ENCODE assay signal across 2 cellular contexts in genomic region chr18:58796205-58796604, GRCh38.
TF ChIP-seq lines count a peak whose summit lies in the region.

No MANE protein-coding gene starts in this region.

TF ChIP-seq in H1, 55 proteins besides CTCF, POLR2A, EP300 and RAD21:
- TF ChIP-seq ATF3 (IDR thresholded peaks at IDR 0.05; ENCODE audit: insufficient read depth, low read depth, low read length) = no peak
- TF ChIP-seq BACH1 (IDR thresholded peaks at IDR 0.05; ENCODE audit: low read length) = no peak
- TF ChIP-seq CEBPB (IDR thresholded peaks at IDR 0.05; ENCODE audit: low read depth, low read length) = no peak
- no peak for TF ChIP-seq KDM1A (IDR thresholded peaks at IDR 0.05; ENCODE audit: borderline replicate concordance, low read length)
- no peak for TF ChIP-seq CHD7 (IDR thresholded peaks at IDR 0.05; ENCODE audit: insufficient replicate concordance, low read length)

TF ChIP-seq in SK-N-SH treated with all-trans-retinoic acid at 6 μM for 48 hours, 23 proteins besides CTCF, POLR2A, EP300 and RAD21:
- TF ChIP-seq ESRRG (CRISPR knock-in tag; IDR thresholded peaks at IDR 0.05) (no peak), ZNF70 (CRISPR knock-in tag; IDR thresholded peaks at IDR 0.05) (no peak)
